ENCODE assay signal across 8 cellular contexts in the genomic region with DNA sequence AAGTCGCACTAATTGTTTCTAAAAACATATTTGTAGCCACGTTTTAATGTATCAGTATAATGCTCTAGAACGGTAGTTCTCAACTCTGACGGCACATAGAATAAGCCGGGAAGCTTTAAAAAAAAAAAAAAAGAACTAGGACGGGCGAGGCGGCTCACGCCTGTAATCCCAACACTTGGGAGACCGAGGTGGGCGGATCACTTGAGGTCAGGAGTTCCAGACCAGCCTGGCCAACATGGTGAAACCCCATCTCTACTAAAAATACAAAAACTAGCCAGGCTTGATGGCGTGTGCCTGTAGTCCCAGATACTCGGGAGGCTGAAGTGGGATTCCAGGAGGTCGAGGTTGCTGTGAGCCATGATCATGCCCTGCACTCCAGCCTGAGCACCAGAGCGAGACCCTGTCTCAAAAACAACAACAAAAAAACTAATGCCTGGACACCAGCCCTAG. TPM values are rescaled to one million over a fixed set of nuclear protein-coding genes. Genes with fewer than 3 reads are reported as not detected.
DNase-seq lines count a peak whose midpoint lies in the region; ATAC-seq, FAIRE-seq and TF ChIP-seq lines count a peak whose summit lies in the region.

No MANE protein-coding gene starts in this region.

- no peak for FAIRE-seq in HepG2 (lab: Jason Lieb, UNC)

- no peaks in the 10 kb centered on the region for H3K27me3 Mint-ChIP-seq in T-helper 2 cell treated with Interferon-gamma antibody and Interleukin-4, amounts not matched to agents 5 μg/mL and 100 μg/mL, for 36 hours (ENCODE audit: low read depth)

- CTCF ChIA-PET in HepG2 (lab: Yijun Ruan, JAX; ENCODE audit: low intra/inter-chr PET ratio, low total read pairs) = interaction anchor here (1.4 kb wide), 1 partner anchor 10 kb away, joined by 3 read pairs; a partner anchor contains a TSS

- no peaks in the 10 kb centered on the region for H3K27me3 ChIP-seq in HepG2 (ENCODE audit: control insufficient read depth in 1 of 2, insufficient read depth in 2 of 2, low read length in 2 of 2)
- no peaks in the 10 kb centered on the region for H3K27me3 ChIP-seq in testis

- no peak for DNase-seq in T-helper 2 cell treated with Interferon-gamma antibody and Interleukin-4, amounts not matched to agents 5 μg/mL and 100 μg/mL, for 36 hours (ENCODE audit: low spot score)
- DNase-seq in T-helper 2 cell = no peak
- no peak for DNase-seq in astrocyte of the cerebellum (ENCODE audit: low read depth)
- DNase-seq in HepG2 (ENCODE audit: low spot score) = no peak
- DNase-seq in testis = no peak
- DNase-seq in pons (ENCODE audit: low spot score) = no peak
- no peak for DNase-seq in activated CD4-positive, CD25-positive, alpha-beta regulatory T cell (lab: John Stamatoyannopoulos, UW)

- H4K20me1 ChIP-seq in HepG2 (ENCODE audit: insufficient read depth, low read length) = no peaks in the 10 kb centered on the region

- no peak for TF ChIP-seq CTCF in astrocyte of the cerebellum (IDR thresholded peaks at IDR 0.05; ENCODE audit: low read depth, low read length, missing control alignments)
- TF ChIP-seq CTCF in HepG2 (CRISPR knock-in tag; IDR thresholded peaks at IDR 0.05) = no peak
- no peak for TF ChIP-seq CTCF in testis (IDR thresholded peaks at IDR 0.05)

- peak overlapping the region; percentile 74 for H3K27ac Mint-ChIP-seq in T-helper 2 cell treated with Interferon-gamma antibody and Interleukin-4, amounts not matched to agents 5 μg/mL and 100 μg/mL, for 36 hours

- ATAC-seq in HepG2 (peak; percentile 2), HG03196 (IDR thresholded peaks at IDR 0.05; ENCODE audit: unreplicated experiment) (no peak)

- intact Hi-C loops in HepG2 (cut with micrococcal nuclease; ENCODE audit: unreplicated experiment) = loop anchor here (1.0 kb wide), 1 partner anchor 9 kb away; no protein-coding TSS in a partner anchor
- intact Hi-C loops in testis (cut with DNase I; ENCODE audit: low total_unique reads) = no loop called here

- no peaks in the 10 kb centered on the region for H3K36me3 Mint-ChIP-seq in T-helper 2 cell treated with Interferon-gamma antibody and Interleukin-4, amounts not matched to agents 5 μg/mL and 100 μg/mL, for 36 hours (ENCODE audit: low read depth)

- H3K4me3 ChIP-seq in astrocyte of the cerebellum (ENCODE audit: low read depth, low read length) = peak overlapping the region; percentile 80
- H3K4me3 ChIP-seq in HepG2 (replicated peaks in 1 of 3; ENCODE audit: insufficient read depth in 1 of 3, low read depth in 2 of 3, low read length in 3 of 3) = peak overlapping the region; percentile 68 to 83 (median 70)
- peak overlapping the region; percentile 70 to 93 for H3K4me3 ChIP-seq in testis

- H3K9me3 ChIP-seq in HepG2 (ENCODE audit: low read length) (no peaks in the 10 kb centered on the region), testis (no peaks in the 10 kb centered on the region)

- WGBS in HepG2 (ENCODE audit: low lambda C conversion rate) = 2% methylated on average over 15 of the region's 15 CpGs
- 25 to 28% methylated on average over 15 of the region's 15 CpGs for WGBS in testis, 2 donors

- no peaks in the 10 kb centered on the region for H3K36me3 ChIP-seq in HepG2 (replicated peaks in 1 of 2; ENCODE audit: control insufficient read depth in 1 of 2, insufficient read depth in 2 of 2, low read length in 2 of 2)
- H3K36me3 ChIP-seq in testis (ENCODE audit: low read depth, missing control alignments) = no peaks in the 10 kb centered on the region

- TSS peak; percentile 94 for BruUV-seq in HepG2 (replicated peaks; lab: Mats Ljungman, UMichigan)

- peak overlapping the region; percentile 66 for H3K9ac ChIP-seq in HepG2 (ENCODE audit: insufficient read depth, low read depth, low read length)

- H3K27ac ChIP-seq in HepG2 (ENCODE audit: extremely low read length, insufficient read depth, low read length) (peak overlapping the region; percentile 81), testis (peak overlapping the region; percentile 80 to 87)

- H3K79me2 ChIP-seq in HepG2 (ENCODE audit: insufficient read depth, low read length) = no peaks in the 10 kb centered on the region

- H3K4me1 ChIP-seq in HepG2 (ENCODE audit: insufficient read depth, low read length) = peaks cover 45% of the 10 kb centered on the region
- peaks cover 16% of the 10 kb centered on the region for H3K4me1 ChIP-seq in testis

- H3K4me2 ChIP-seq in HepG2 (ENCODE audit: low read depth, low read length) = peak overlapping the region; percentile 85

- TF ChIP-seq RAD21 in HepG2 (CRISPR knock-in tag; IDR thresholded peaks at IDR 0.05) = no peak

- peak overlapping the region; percentile 46 for H2AFZ ChIP-seq in HepG2 (ENCODE audit: low read length)

- TF ChIP-seq EP300 in HepG2 (IDR thresholded peaks at IDR 0.05; ENCODE audit: low read depth in 2 of 2, low read length in 2 of 2) (no peak), HepG2 (CRISPR knock-in tag; IDR thresholded peaks at IDR 0.05; ENCODE audit: borderline replicate concordance) (no peak)

- peaks cover 18% of the 10 kb centered on the region for H3K4me1 Mint-ChIP-seq in T-helper 2 cell treated with Interferon-gamma antibody and Interleukin-4, amounts not matched to agents 5 μg/mL and 100 μg/mL, for 36 hours (ENCODE audit: low read depth)

- H3K4me3 Mint-ChIP-seq in T-helper 2 cell treated with Interferon-gamma antibody and Interleukin-4, amounts not matched to agents 5 μg/mL and 100 μg/mL, for 36 hours = peak overlapping the region; percentile 86

- TF ChIP-seq POLR2A in HepG2 (IDR thresholded peaks at IDR 0.05; ENCODE audit: insufficient read depth in 1 of 2, low read depth in 2 of 2, low read length in 2 of 2) (no peak), testis (IDR thresholded peaks at IDR 0.05) (no peak)

- in situ Hi-C loops in astrocyte of the cerebellum (cut with HindIII; ENCODE audit: low sequenced_read_pairs) (no loop called here), HepG2 (cut with HindIII; ENCODE audit: extremely low pct_ligation_motif_present, low pct_unique_long_range_greater_than_20kb) (no loop called here)

- POLR2A ChIA-PET in HepG2 (lab: Yijun Ruan, JAX) = interaction anchor here (1.0 to 3.0 kb wide), 8 partner anchors 10 to 241 kb away, joined by 3 to 93 read pairs (median 4); a partner anchor contains a TSS

- H3K9me3 Mint-ChIP-seq in T-helper 2 cell treated with Interferon-gamma antibody and Interleukin-4, amounts not matched to agents 5 μg/mL and 100 μg/mL, for 36 hours = no peaks in the 10 kb centered on the region

RNA-seq across cellular contexts. Expression of a gene that starts 0.7 kb away (rescaled TPM):
- total RNA-seq in HepG2 (2016; rRNA removed; fragmentation: Illumina TruSeq; extraction: Trizol) = 8.8 and 9.0 TPM in 2 replicates
- 4.7 and 7.5 TPM in 2 replicates for total RNA-seq in HepG2 (2016; cell fraction: cytosol; rRNA removed; fragmentation: Illumina TruSeq; extraction: Trizol; ENCODE audit: low read depth)
- total RNA-seq in HepG2 (2016; cell fraction: insoluble cytoplasmic fraction; rRNA removed; fragmentation: Illumina TruSeq; extraction: Trizol) = 7.6 and 8.7 TPM in 2 replicates
- 12.4 and 17.1 TPM in 2 replicates for total RNA-seq in HepG2 (2016; cell fraction: membrane; rRNA removed; fragmentation: Illumina TruSeq; extraction: Trizol)
- total RNA-seq in HepG2 (2016; cell fraction: nucleus; rRNA removed; fragmentation: Illumina TruSeq; extraction: Trizol) = 4.0 and 4.2 TPM in 2 replicates
- 4.6 and 7.0 TPM in 2 replicates for polyA plus RNA-seq in HepG2 (2011; rRNA removed)
- 4.9 and 7.2 TPM in 2 replicates for polyA plus RNA-seq in HepG2 (2011; cell fraction: cytosol; rRNA removed)
- polyA plus RNA-seq in HepG2 (2011; cell fraction: nucleus; rRNA removed) = 6.1 and 7.8 TPM in 2 replicates
- polyA plus RNA-seq in HepG2 (2012) = 3.0 and 6.0 TPM in 2 replicates
- 8.3 and 11.7 TPM in 2 replicates for polyA plus RNA-seq in HepG2 (2016; cell fraction: cytosol; fragmentation: Illumina TruSeq; extraction: Trizol; ENCODE audit: low read depth)
- polyA plus RNA-seq in HepG2 (2016; cell fraction: insoluble cytoplasmic fraction; fragmentation: Illumina TruSeq; extraction: Trizol; ENCODE audit: low read depth) = 9.1 and 11.2 TPM in 2 replicates
- 12.1 and 13.2 TPM in 2 replicates for polyA plus RNA-seq in HepG2 (2016; cell fraction: membrane; fragmentation: Illumina TruSeq; extraction: Trizol; ENCODE audit: low read depth)
- 7.3 and 9.2 TPM in 2 replicates for polyA plus RNA-seq in HepG2 (2016; cell fraction: nucleus; fragmentation: Illumina TruSeq; extraction: Trizol; ENCODE audit: insufficient read depth, low read depth)
- polyA minus RNA-seq in HepG2 (2011; rRNA and poly(A)+ RNA removed; ENCODE audit: low replicate concordance) = 9.7 and 15.4 TPM in 2 replicates
- polyA minus RNA-seq in HepG2 (2011; cell fraction: cytosol; rRNA and poly(A)+ RNA removed) = 2.9 and 3.6 TPM in 2 replicates
- 3.0 and 3.9 TPM in 2 replicates for polyA minus RNA-seq in HepG2 (2011; cell fraction: nucleus; rRNA and poly(A)+ RNA removed)
- total RNA-seq in testis = 10 to 100 TPM; 16.4 to 17.3 TPM
- polyA plus RNA-seq in testis (ENCODE audit: insufficient read depth, low read depth, low replicate concordance) = 23.9 TPM

RNA-seq across cellular contexts. Expression of a gene that starts 9.7 kb away (rescaled TPM):
- total RNA-seq in HepG2 (2016; rRNA removed; fragmentation: Illumina TruSeq; extraction: Trizol) (51.6 and 86.1 TPM in 2 replicates), testis (100 to 1,000 TPM; 212 to 229 TPM)
- total RNA-seq in HepG2 (2016; cell fraction: cytosol; rRNA removed; fragmentation: Illumina TruSeq; extraction: Trizol; ENCODE audit: low read depth) = 26.8 and 28.0 TPM in 2 replicates
- 48.1 and 85.0 TPM in 2 replicates for total RNA-seq in HepG2 (2016; cell fraction: insoluble cytoplasmic fraction; rRNA removed; fragmentation: Illumina TruSeq; extraction: Trizol)
- total RNA-seq in HepG2 (2016; cell fraction: membrane; rRNA removed; fragmentation: Illumina TruSeq; extraction: Trizol) = 31.9 and 32.3 TPM in 2 replicates
- total RNA-seq in HepG2 (2016; cell fraction: nucleus; rRNA removed; fragmentation: Illumina TruSeq; extraction: Trizol) = 95.5 and 119 TPM in 2 replicates
- polyA plus RNA-seq in HepG2 (2011; rRNA removed) (72.7 and 90.4 TPM in 2 replicates), testis (ENCODE audit: insufficient read depth, low read depth, low replicate concordance) (104 TPM)
- polyA plus RNA-seq in HepG2 (2011; cell fraction: cytosol; rRNA removed) = 23.6 and 43.4 TPM in 2 replicates
- 214 and 295 TPM in 2 replicates for polyA plus RNA-seq in HepG2 (2011; cell fraction: nucleus; rRNA removed)
- polyA plus RNA-seq in HepG2 (2012) = 89.9 and 108 TPM in 2 replicates
- 5.6 and 7.3 TPM in 2 replicates for polyA plus RNA-seq in HepG2 (2016; cell fraction: cytosol; fragmentation: Illumina TruSeq; extraction: Trizol; ENCODE audit: low read depth)
- 57.9 and 60.9 TPM in 2 replicates for polyA plus RNA-seq in HepG2 (2016; cell fraction: insoluble cytoplasmic fraction; fragmentation: Illumina TruSeq; extraction: Trizol; ENCODE audit: low read depth)
- 14.4 and 15.0 TPM in 2 replicates for polyA plus RNA-seq in HepG2 (2016; cell fraction: membrane; fragmentation: Illumina TruSeq; extraction: Trizol; ENCODE audit: low read depth)
- polyA plus RNA-seq in HepG2 (2016; cell fraction: nucleus; fragmentation: Illumina TruSeq; extraction: Trizol; ENCODE audit: insufficient read depth, low read depth) = 284 and 293 TPM in 2 replicates
- polyA minus RNA-seq in HepG2 (2011; rRNA and poly(A)+ RNA removed; ENCODE audit: low replicate concordance) = 15.4 and 24.6 TPM in 2 replicates
- polyA minus RNA-seq in HepG2 (2011; cell fraction: cytosol; rRNA and poly(A)+ RNA removed) = 8.0 and 12.9 TPM in 2 replicates
- 74.5 and 93.7 TPM in 2 replicates for polyA minus RNA-seq in HepG2 (2011; cell fraction: nucleus; rRNA and poly(A)+ RNA removed)

RNA-seq across cellular contexts. Expression of a gene that starts 26.6 kb away (rescaled TPM):
- total RNA-seq in HepG2 (2016; rRNA removed; fragmentation: Illumina TruSeq; extraction: Trizol) = 0.11 and 0.13 TPM in 2 replicates
- total RNA-seq in HepG2 (2016; cell fraction: cytosol; rRNA removed; fragmentation: Illumina TruSeq; extraction: Trizol; ENCODE audit: low read depth) = not detected in 2 replicates
- total RNA-seq in HepG2 (2016; cell fraction: insoluble cytoplasmic fraction; rRNA removed; fragmentation: Illumina TruSeq; extraction: Trizol) = 0.17 and 0.36 TPM in 2 replicates
- 0.03 TPM in 1 of 2 replicates, not detected in the other for total RNA-seq in HepG2 (2016; cell fraction: membrane; rRNA removed; fragmentation: Illumina TruSeq; extraction: Trizol)
- 0.28 and 0.37 TPM in 2 replicates for total RNA-seq in HepG2 (2016; cell fraction: nucleus; rRNA removed; fragmentation: Illumina TruSeq; extraction: Trizol)
- 0.72 and 0.77 TPM in 2 replicates for polyA plus RNA-seq in HepG2 (2011; rRNA removed)
- 0.21 TPM in 2 replicates for polyA plus RNA-seq in HepG2 (2011; cell fraction: cytosol; rRNA removed)
- 2.3 and 3.4 TPM in 2 replicates for polyA plus RNA-seq in HepG2 (2011; cell fraction: nucleus; rRNA removed)
- 0.09 and 0.52 TPM in 2 replicates for polyA plus RNA-seq in HepG2 (2012)
- polyA plus RNA-seq in HepG2 (2016; cell fraction: cytosol; fragmentation: Illumina TruSeq; extraction: Trizol; ENCODE audit: low read depth) = not detected in 2 replicates
- polyA plus RNA-seq in HepG2 (2016; cell fraction: insoluble cytoplasmic fraction; fragmentation: Illumina TruSeq; extraction: Trizol; ENCODE audit: low read depth) = 0.11 TPM in 1 of 2 replicates, not detected in the other
- 0.17 TPM in 1 of 2 replicates, not detected in the other for polyA plus RNA-seq in HepG2 (2016; cell fraction: membrane; fragmentation: Illumina TruSeq; extraction: Trizol; ENCODE audit: low read depth)
- 1.2 and 1.4 TPM in 2 replicates for polyA plus RNA-seq in HepG2 (2016; cell fraction: nucleus; fragmentation: Illumina TruSeq; extraction: Trizol; ENCODE audit: insufficient read depth, low read depth)
- polyA minus RNA-seq in HepG2 (2011; rRNA and poly(A)+ RNA removed; ENCODE audit: low replicate concordance) = 2.0 and 186 TPM in 2 replicates
- 1.5 and 3.4 TPM in 2 replicates for polyA minus RNA-seq in HepG2 (2011; cell fraction: cytosol; rRNA and poly(A)+ RNA removed)
- 0.77 and 2.4 TPM in 2 replicates for polyA minus RNA-seq in HepG2 (2011; cell fraction: nucleus; rRNA and poly(A)+ RNA removed)
- 10 to 100 TPM in 1 of 2 donors, 1 to 10 TPM in 1; 7.6 to 11.2 TPM for total RNA-seq in testis
- polyA plus RNA-seq in testis (ENCODE audit: insufficient read depth, low read depth, low replicate concordance) = 15.9 TPM
